In the genomic region with DNA sequence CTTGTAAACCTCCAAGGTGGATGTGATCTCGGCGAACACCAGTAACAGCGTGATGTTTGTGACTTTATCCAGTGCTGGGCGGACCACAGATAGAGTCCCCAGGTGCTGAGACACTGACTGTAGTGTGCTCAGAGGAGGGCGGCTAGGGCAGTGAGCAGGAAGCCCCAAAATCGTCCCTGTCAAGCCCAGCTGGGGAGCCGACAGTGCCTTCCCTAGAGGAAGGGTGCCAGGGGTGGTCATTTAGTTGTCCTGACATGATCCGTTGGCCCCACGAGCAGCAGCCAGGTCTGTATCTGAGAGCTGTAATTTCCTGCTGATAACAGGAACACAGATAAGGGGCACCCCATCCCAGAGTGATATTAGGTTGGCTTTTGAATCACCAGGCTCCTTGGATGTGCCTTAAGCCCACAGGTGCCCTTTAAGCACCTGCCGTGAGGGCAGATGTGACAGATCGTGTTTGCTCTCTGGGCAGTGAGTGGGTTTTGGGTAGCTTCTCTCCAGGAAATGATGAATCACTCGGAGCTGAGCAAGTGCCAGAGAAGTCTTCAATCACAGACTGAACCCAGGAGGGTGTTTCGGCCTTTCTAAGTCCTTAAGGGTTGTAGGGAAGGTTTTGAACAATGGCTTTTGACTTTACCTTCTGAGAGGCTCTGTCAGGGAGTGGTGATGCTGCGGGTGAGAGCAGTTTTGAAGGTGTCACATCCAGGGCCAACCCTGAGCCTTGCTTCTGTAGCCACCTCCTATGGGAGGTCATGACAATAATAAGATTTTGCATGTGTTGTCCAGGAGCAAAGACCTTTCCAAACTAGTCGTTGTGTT, we compare ENCODE assay signal across 1 cellular context.
TF ChIP-seq lines count a peak whose summit lies in the region.

No MANE protein-coding gene starts in this region.

TF ChIP-seq in SK-N-SH, 30 proteins besides CTCF, POLR2A, EP300 and RAD21:
- TF ChIP-seq SIN3A (IDR thresholded peaks at IDR 0.05; ENCODE audit: borderline replicate concordance, low read depth, low read length) (no peak), NFIC (IDR thresholded peaks at IDR 0.05; ENCODE audit: borderline replicate concordance) (peak; percentile 67), NRF1 (IDR thresholded peaks at IDR 0.05; ENCODE audit: low read depth, low read length) (no peak), RCOR1 (IDR thresholded peaks at IDR 0.05; ENCODE audit: low read length) (peak; percentile 40; the same call in 1 of the 2 replicates), CHD2 (IDR thresholded peaks at IDR 0.05; ENCODE audit: low read length, partially characterized antibody) (no peak), TCF12 (IDR thresholded peaks at IDR 0.05) (peak; percentile 74), FOSL2 (IDR thresholded peaks at IDR 0.05; ENCODE audit: borderline replicate concordance, low read depth) (peak; percentile 88), POLR2AphosphoS5 (IDR thresholded peaks at IDR 0.05; ENCODE audit: low read depth, low read length) (peak; percentile 48; the same call in 1 of the 2 replicates), JUND (IDR thresholded peaks at IDR 0.05) (peak; percentile 77; the same call in 1 of the 2 replicates), MXI1 (IDR thresholded peaks at IDR 0.05; ENCODE audit: low read depth, low read length) (0 out of 2 replicates have a peak, but pooled peaks have one; percentile 34), FOXJ3 (CRISPR knock-in tag; IDR thresholded peaks at IDR 0.05) (peak; percentile 73; the same call in 1 of the 2 replicates), GATA2 (CRISPR knock-in tag; IDR thresholded peaks at IDR 0.05) (peak; percentile 93), MAX (IDR thresholded peaks at IDR 0.05; ENCODE audit: low read depth) (0 out of 2 replicates have a peak, but pooled peaks have one; percentile 19)
- TF ChIP-seq, protein P1, sequence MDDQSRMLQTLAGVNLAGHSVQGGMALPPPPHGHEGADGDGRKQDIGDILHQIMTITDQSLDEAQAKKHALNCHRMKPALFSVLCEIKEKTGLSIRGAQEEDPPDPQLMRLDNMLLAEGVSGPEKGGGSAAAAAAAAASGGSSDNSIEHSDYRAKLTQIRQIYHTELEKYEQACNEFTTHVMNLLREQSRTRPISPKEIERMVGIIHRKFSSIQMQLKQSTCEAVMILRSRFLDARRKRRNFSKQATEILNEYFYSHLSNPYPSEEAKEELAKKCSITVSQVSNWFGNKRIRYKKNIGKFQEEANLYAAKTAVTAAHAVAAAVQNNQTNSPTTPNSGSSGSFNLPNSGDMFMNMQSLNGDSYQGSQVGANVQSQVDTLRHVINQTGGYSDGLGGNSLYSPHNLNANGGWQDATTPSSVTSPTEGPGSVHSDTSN (IDR thresholded peaks at IDR 0.05) = peak; percentile 80
